In the genomic region with DNA sequence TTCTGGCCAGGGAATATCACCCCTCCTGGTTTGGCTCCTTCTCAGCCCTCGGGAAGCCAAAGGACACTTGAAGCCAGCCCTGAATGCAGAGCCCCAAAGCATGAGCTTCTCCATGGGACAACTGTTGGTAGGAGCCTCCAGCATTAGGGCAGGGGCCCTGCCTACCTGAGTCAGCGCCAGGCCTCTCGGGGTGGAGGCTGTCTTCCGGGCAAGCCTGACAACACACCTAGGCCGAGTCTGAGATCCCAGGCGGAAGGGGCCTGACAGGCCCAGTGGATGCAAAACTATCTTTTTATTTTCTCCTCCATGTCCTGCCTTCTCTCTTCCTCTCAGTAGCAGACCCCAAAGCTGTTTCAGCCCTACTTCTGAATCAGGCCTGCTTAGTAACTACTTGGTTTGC, we compare ENCODE assay signal across 10 cellular contexts. TPM values are rescaled to one million over a fixed set of nuclear protein-coding genes. Genes with fewer than 3 reads are reported as not detected.
DNase-seq lines count a peak whose midpoint lies in the region; ATAC-seq, FAIRE-seq and TF ChIP-seq lines count a peak whose summit lies in the region.
"Had no signal": no experiment of that assay in that cellular context is flagged by ENCODE, and none has a peak within 500 bp of the region (broad histone marks: within the 10 kb centered on the region; RNA-seq: fewer than 3 reads in every experiment).

No MANE protein-coding gene starts in this region.

- CTCF ChIA-PET in activated CD4-positive, alpha-beta T cell treated with anti-CD3 and anti-CD28 coated beads for 36 hours (lab: Charles Lee), result interaction anchor here (0.6 to 1.2 kb wide), 2 partner anchors 20 to 51 kb away, joined by 3 to 5 read pairs; a partner anchor contains a TSS
- CTCF ChIA-PET in GM12878 (lab: Yijun Ruan, JAX), result no interaction called here
- CTCF ChIA-PET in HepG2 (lab: Yijun Ruan, JAX; ENCODE audit: low intra/inter-chr PET ratio, low total read pairs), result no interaction called here

- no peak for DNase-seq in activated CD4-positive, alpha-beta T cell treated with anti-CD3 and anti-CD28 coated beads for 36 hours
- DNase-seq in activated CD4-positive, alpha-beta T cell treated with anti-CD3 and anti-CD28 coated beads, Interleukin-2, amount 50 U/mL, for 4 hours, result no peak
- no peak for DNase-seq in GM12878 (ENCODE audit: low read depth, low spot score)
- DNase-seq in HepG2 (ENCODE audit: low spot score), result no peak
- no peak for DNase-seq in suprapubic skin (ENCODE audit: low spot score in 2 of 2)
- no peak for DNase-seq in stimulated activated CD4-positive, alpha-beta T cell treated with anti-CD3 and anti-CD28 coated beads, Interleukin-12 subunit alpha, Interleukin-12 subunit beta, amount 100 ng/mL, for 4 hours
- no peak for DNase-seq in NCI-H128 (lab: John Stamatoyannopoulos, UW; ENCODE audit: unreplicated experiment)
- DNase-seq in NCI-H2227 treated with DMSO at 0.1 percent for 48 hours (lab: John Stamatoyannopoulos, UW), result no peak
- DNase-seq: NCI-H2029, retina had no signal

- H3K36me3 ChIP-seq in GM12878 (ENCODE audit: control insufficient read depth in 2 of 2, insufficient read depth in 2 of 2, low read length in 1 of 2), result peaks cover 9 to 18% of the 10 kb centered on the region in 2 experiments; a peak in 3 of 4 replicates
- H3K36me3 ChIP-seq in HepG2 (replicated peaks in 1 of 2; ENCODE audit: control insufficient read depth in 1 of 2, insufficient read depth in 2 of 2, low read length in 2 of 2), result peaks cover 3 to 11% of the 10 kb centered on the region in 2 experiments; a peak in 2 of 5 replicates
- no peaks in the 10 kb centered on the region for H3K36me3 ChIP-seq in suprapubic skin

- no peak for TF ChIP-seq RAD21 in GM12878 (IDR thresholded peaks at IDR 0.05; ENCODE audit: insufficient read depth, low read depth, low read length)
- TF ChIP-seq RAD21 in HepG2 (CRISPR knock-in tag; IDR thresholded peaks at IDR 0.05), result no peak

- TF ChIP-seq POLR2A in GM12878 (IDR thresholded peaks at IDR 0.05; ENCODE audit: low read depth, low read length), result no peak
- no peak for TF ChIP-seq POLR2A in HepG2 (IDR thresholded peaks at IDR 0.05; ENCODE audit: insufficient read depth in 1 of 2, low read depth in 2 of 2, low read length in 2 of 2)
- TF ChIP-seq POLR2A in suprapubic skin (IDR thresholded peaks at IDR 0.05), result no peak

- in situ Hi-C loops in GM12878 (cut with MboI) (no loop called here), HepG2 (cut with HindIII; ENCODE audit: extremely low pct_ligation_motif_present, low pct_unique_long_range_greater_than_20kb) (loop anchor here (5.0 kb wide), 1 partner anchor 52 kb away; a partner anchor contains a TSS)

- peak overlapping the region; percentile 81 for H3K4me3 Mint-ChIP-seq in activated CD4-positive, alpha-beta T cell treated with anti-CD3 and anti-CD28 coated beads for 36 hours

- no peak overlapping the region for H3K9ac ChIP-seq in GM12878 (ENCODE audit: control insufficient read depth, insufficient read depth, low read length)
- H3K9ac ChIP-seq in HepG2 (ENCODE audit: insufficient read depth, low read depth, low read length), result peak overlapping the region; percentile 80

- no peak overlapping the region for H3K4me3 ChIP-seq in GM12878
- H3K4me3 ChIP-seq in HepG2 (replicated peaks in 1 of 3; ENCODE audit: insufficient read depth in 1 of 3, low read depth in 2 of 3, low read length in 3 of 3), result peak overlapping the region; percentile 46 to 79 (median 53)
- H3K4me3 ChIP-seq in suprapubic skin, result peak overlapping the region; percentile 44

- BruUV-seq in GM12878 (replicated peaks; lab: Mats Ljungman, UMichigan), result no TSS peak
- no TSS peak for BruUV-seq in HepG2 (replicated peaks; lab: Mats Ljungman, UMichigan)

- H3K4me2 ChIP-seq in GM12878 (ENCODE audit: control insufficient read depth, insufficient read depth) (peak overlapping the region; percentile 78; the same call in 1 of the 2 replicates), HepG2 (ENCODE audit: low read depth, low read length) (peak overlapping the region; percentile 95)

- H3K36me3 Mint-ChIP-seq in activated CD4-positive, alpha-beta T cell treated with anti-CD3 and anti-CD28 coated beads for 36 hours (ENCODE audit: low read depth), result peaks cover 12% of the 10 kb centered on the region

- H3K27me3 ChIP-seq in GM12878 (replicated peaks in 1 of 2; ENCODE audit: control insufficient read depth in 2 of 2, insufficient read depth in 2 of 2, low read length in 1 of 2) (no peaks in the 10 kb centered on the region), HepG2 (ENCODE audit: control insufficient read depth in 1 of 2, insufficient read depth in 2 of 2, low read length in 2 of 2) (no peaks in the 10 kb centered on the region), suprapubic skin (no peaks in the 10 kb centered on the region)

- RAD21 ChIA-PET in GM12878 (lab: Charles Lee; ENCODE audit: unreplicated experiment), result no interaction called here

- peak overlapping the region; percentile 70 for H3K27ac Mint-ChIP-seq in activated CD4-positive, alpha-beta T cell treated with anti-CD3 and anti-CD28 coated beads for 36 hours

- H2AFZ ChIP-seq in GM12878 (ENCODE audit: control insufficient read depth, low read depth, low read length), result no peak overlapping the region
- H2AFZ ChIP-seq in HepG2 (ENCODE audit: low read length), result no peak overlapping the region

- intact Hi-C loops in activated CD4-positive, alpha-beta T cell treated with anti-CD3 and anti-CD28 coated beads for 36 hours (cut with DNase I, micrococcal nuclease), result loop anchor here (2.0 to 5.0 kb wide), 3 partner anchors 23 to 52 kb away; a partner anchor contains a TSS
- intact Hi-C loops in GM12878 (cut with micrococcal nuclease; ENCODE audit: unreplicated experiment), result no loop called here
- intact Hi-C loops in HepG2 (cut with micrococcal nuclease; ENCODE audit: unreplicated experiment), result no loop called here

- H3K9me3 Mint-ChIP-seq in activated CD4-positive, alpha-beta T cell treated with anti-CD3 and anti-CD28 coated beads for 36 hours (ENCODE audit: low read depth), result no peaks in the 10 kb centered on the region

- peaks cover 42% of the 10 kb centered on the region for H3K79me2 ChIP-seq in GM12878 (ENCODE audit: control insufficient read depth, insufficient read depth, low read length)
- H3K79me2 ChIP-seq in HepG2 (ENCODE audit: insufficient read depth, low read length), result peaks cover 50% of the 10 kb centered on the region

- SMC1A ChIA-PET in GM12878 (lab: Charles Lee; ENCODE audit: uncharacterized antibody, unreplicated experiment), result no interaction called here

- no peaks in the 10 kb centered on the region for H3K27me3 Mint-ChIP-seq in activated CD4-positive, alpha-beta T cell treated with anti-CD3 and anti-CD28 coated beads for 36 hours

- WGBS in GM12878 (ENCODE audit: insufficient coverage, insufficient replicate concordance, low lambda C conversion rate, missing lambda C conversion rate), result 97% methylated on average over 6 of the region's 6 CpGs
- 35% methylated on average over 5 of the region's 6 CpGs for WGBS in HepG2 (ENCODE audit: low lambda C conversion rate)
- 51% methylated on average over 5 of the region's 6 CpGs for WGBS in suprapubic skin

- H3K27ac ChIP-seq in GM12878 (ENCODE audit: control insufficient read depth, insufficient read depth) (no peak overlapping the region; the same call in 1 of the 2 replicates), HepG2 (ENCODE audit: extremely low read length, insufficient read depth, low read length) (peak overlapping the region; percentile 92), suprapubic skin (peak overlapping the region; percentile 86)

- no peaks in the 10 kb centered on the region; the same call in 1 of the 2 replicates for H4K20me1 ChIP-seq in GM12878 (ENCODE audit: control insufficient read depth, insufficient read depth)
- 0 out of 2 replicates have a peak, but pooled peaks cover 3% of the 10 kb centered on the region for H4K20me1 ChIP-seq in HepG2 (ENCODE audit: insufficient read depth, low read length)

- no peak for TF ChIP-seq EP300 in GM12878 (IDR thresholded peaks at IDR 0.05; ENCODE audit: borderline replicate concordance in 1 of 2, control insufficient read depth in 1 of 2, low read depth in 2 of 2, low read length in 2 of 2)
- TF ChIP-seq EP300 in HepG2 (IDR thresholded peaks at IDR 0.05; ENCODE audit: low read depth in 2 of 2, low read length in 2 of 2), result no peak
- no peak for TF ChIP-seq EP300 in HepG2 (CRISPR knock-in tag; IDR thresholded peaks at IDR 0.05; ENCODE audit: borderline replicate concordance)
- TF ChIP-seq EP300 in suprapubic skin (IDR thresholded peaks at IDR 0.05), result no peak

- TF ChIP-seq CTCF in GM12878 (IDR thresholded peaks at IDR 0.05 in 2 of 3, conservative IDR thresholded peaks at IDR 0.05 in 1 of 3; ENCODE audit: control insufficient read depth in 2 of 3, extremely low read depth in 1 of 3, insufficient read depth in 1 of 3, low read depth in 3 of 3, low read length in 3 of 3) (no peak), HepG2 (CRISPR knock-in tag; IDR thresholded peaks at IDR 0.05) (no peak), suprapubic skin (IDR thresholded peaks at IDR 0.05) (no peak)

- H3K4me1 ChIP-seq in GM12878 (ENCODE audit: control insufficient read depth, insufficient read depth, low read length), result peaks cover 25% of the 10 kb centered on the region
- peaks cover 41% of the 10 kb centered on the region for H3K4me1 ChIP-seq in HepG2 (ENCODE audit: insufficient read depth, low read length)
- peaks cover 70% of the 10 kb centered on the region for H3K4me1 ChIP-seq in suprapubic skin

- H3K4me1 Mint-ChIP-seq in activated CD4-positive, alpha-beta T cell treated with anti-CD3 and anti-CD28 coated beads for 36 hours, result peaks cover 68% of the 10 kb centered on the region

- POLR2A ChIA-PET in activated CD4-positive, alpha-beta T cell treated with anti-CD3 and anti-CD28 coated beads for 36 hours (lab: Charles Lee), result no interaction called here
- POLR2A ChIA-PET in GM12878 (lab: Charles Lee) (no interaction called here), HepG2 (lab: Yijun Ruan, JAX) (interaction anchor here (1.3 to 2.9 kb wide), 3 partner anchors 28 to 292 kb away, joined by 3 to 23 read pairs (median 10); a partner anchor contains a TSS)

- H3K9me3 ChIP-seq in GM12878 (replicated peaks; ENCODE audit: control insufficient read depth, insufficient read depth, low read length) (no peaks in the 10 kb centered on the region), HepG2 (ENCODE audit: low read length) (no peaks in the 10 kb centered on the region), suprapubic skin (no peaks in the 10 kb centered on the region)

- no peak for ATAC-seq in activated CD4-positive, alpha-beta T cell treated with anti-CD3 and anti-CD28 coated beads for 36 hours
- ATAC-seq in GM12878 (no peak), HepG2 (peak; percentile 20)

- FAIRE-seq in GM12878 (lab: Jason Lieb, UNC) (no peak), HepG2 (lab: Jason Lieb, UNC) (no peak)

RNA-seq across cellular contexts. Expression of a gene that starts 27.6 kb away (rescaled TPM):
- under 1 TPM; 0.37 TPM for total RNA-seq in activated CD4-positive, alpha-beta T cell treated with anti-CD3 and anti-CD28 coated beads for 36 hours
- total RNA-seq in GM12878 (2013; cell fraction: nucleolus; rRNA removed), result 0.40 and 0.81 TPM in 2 replicates
- total RNA-seq in GM12878 (2014; rRNA removed) (0.05 and 0.17 TPM in 2 replicates), GM12878 (2014; rRNA removed; fragmentation: Illumina TruSeq; extraction: Trizol) (0.09 TPM in 1 of 2 replicates, not detected in the other), GM12878 (2021) (0.16 and 0.28 TPM in 2 replicates), HepG2 (2016; rRNA removed; fragmentation: Illumina TruSeq; extraction: Trizol) (6.9 and 8.5 TPM in 2 replicates), suprapubic skin (under 1 TPM in 2 of 4 donors, not detected in 2; 0.21 to 0.34 TPM)
- not detected for polyA plus RNA-seq in GM12878 (2011; ENCODE audit: low read depth)
- polyA plus RNA-seq in GM12878 (2011; rRNA removed) (0.07 and 0.11 TPM in 2 replicates), GM12878 (2014; fragmentation: Illumina TruSeq; extraction: Trizol) (0.06 and 0.10 TPM in 2 replicates), GM12878 (2014; fragmentation: Nextera tagmentation; extraction: Ambion mirVana) (not detected), GM12878 (2014; rRNA removed) (0.23 and 0.32 TPM in 2 replicates), GM12878 (2016; fragmentation: Nextera tagmentation; extraction: Ambion mirVana) (not detected), HepG2 (2011; rRNA removed) (8.3 and 9.1 TPM in 2 replicates)
- polyA plus RNA-seq in GM12878 (2011; cell fraction: cytosol; rRNA removed), result 0.18 TPM in 2 replicates
- 0.31 and 0.66 TPM in 2 replicates for polyA plus RNA-seq in GM12878 (2011; cell fraction: nucleus; rRNA removed)
- polyA plus RNA-seq in GM12878 (2012), result 0.15 and 0.16 TPM in 2 replicates
- polyA minus RNA-seq in GM12878 (2011; rRNA and poly(A)+ RNA removed), result 0.07 TPM in 1 of 2 replicates, not detected in the other
- polyA minus RNA-seq in GM12878 (2011; cell fraction: cytosol; rRNA and poly(A)+ RNA removed), result not detected in 2 replicates
- polyA minus RNA-seq in GM12878 (2011; cell fraction: nucleus; rRNA and poly(A)+ RNA removed), result 0.12 TPM in 1 of 2 replicates, not detected in the other
- 4.0 and 4.8 TPM in 2 replicates for total RNA-seq in HepG2 (2016; cell fraction: cytosol; rRNA removed; fragmentation: Illumina TruSeq; extraction: Trizol; ENCODE audit: low read depth)
- total RNA-seq in HepG2 (2016; cell fraction: insoluble cytoplasmic fraction; rRNA removed; fragmentation: Illumina TruSeq; extraction: Trizol), result 5.2 and 8.3 TPM in 2 replicates
- total RNA-seq in HepG2 (2016; cell fraction: membrane; rRNA removed; fragmentation: Illumina TruSeq; extraction: Trizol), result 9.3 and 10.4 TPM in 2 replicates
- total RNA-seq in HepG2 (2016; cell fraction: nucleus; rRNA removed; fragmentation: Illumina TruSeq; extraction: Trizol), result 4.9 and 5.7 TPM in 2 replicates
- polyA plus RNA-seq in HepG2 (2011; cell fraction: cytosol; rRNA removed), result 6.2 and 8.1 TPM in 2 replicates
- polyA plus RNA-seq in HepG2 (2011; cell fraction: nucleus; rRNA removed), result 12.4 and 14.3 TPM in 2 replicates
- 4.5 and 6.4 TPM in 2 replicates for polyA plus RNA-seq in HepG2 (2012)
- polyA plus RNA-seq in HepG2 (2016; cell fraction: cytosol; fragmentation: Illumina TruSeq; extraction: Trizol; ENCODE audit: low read depth), result 5.0 and 5.5 TPM in 2 replicates
- 8.9 and 9.7 TPM in 2 replicates for polyA plus RNA-seq in HepG2 (2016; cell fraction: insoluble cytoplasmic fraction; fragmentation: Illumina TruSeq; extraction: Trizol; ENCODE audit: low read depth)
- polyA plus RNA-seq in HepG2 (2016; cell fraction: membrane; fragmentation: Illumina TruSeq; extraction: Trizol; ENCODE audit: low read depth), result 8.9 and 10.1 TPM in 2 replicates
- polyA plus RNA-seq in HepG2 (2016; cell fraction: nucleus; fragmentation: Illumina TruSeq; extraction: Trizol; ENCODE audit: insufficient read depth, low read depth), result 16.2 and 16.9 TPM in 2 replicates
- polyA minus RNA-seq in HepG2 (2011; rRNA and poly(A)+ RNA removed; ENCODE audit: low replicate concordance), result 2.5 and 13.8 TPM in 2 replicates
- polyA minus RNA-seq in HepG2 (2011; cell fraction: cytosol; rRNA and poly(A)+ RNA removed), result 5.5 and 6.2 TPM in 2 replicates
- polyA minus RNA-seq in HepG2 (2011; cell fraction: nucleus; rRNA and poly(A)+ RNA removed), result 3.2 and 3.3 TPM in 2 replicates

RNA-seq across cellular contexts. Expression of a gene that starts 49.5 kb away (rescaled TPM):
- total RNA-seq in activated CD4-positive, alpha-beta T cell treated with anti-CD3 and anti-CD28 coated beads for 36 hours, result 10 to 100 TPM; 13.7 to 15.9 TPM
- total RNA-seq in GM12878 (2013; cell fraction: nucleolus; rRNA removed), result 57.1 and 59.5 TPM in 2 replicates
- total RNA-seq in GM12878 (2014; rRNA removed) (16.4 and 17.5 TPM in 2 replicates), GM12878 (2014; rRNA removed; fragmentation: Illumina TruSeq; extraction: Trizol) (18.0 and 19.1 TPM in 2 replicates), GM12878 (2021) (25.0 and 25.7 TPM in 2 replicates), HepG2 (2016; rRNA removed; fragmentation: Illumina TruSeq; extraction: Trizol) (17.1 and 17.9 TPM in 2 replicates), suprapubic skin (10 to 100 TPM in 1 of 4 donors, 1 to 10 TPM in 3; 5.4 to 19.2 (median 8.2) TPM)
- 11.0 TPM for polyA plus RNA-seq in GM12878 (2011; ENCODE audit: low read depth)
- polyA plus RNA-seq in GM12878 (2011; rRNA removed) (16.3 and 22.4 TPM in 2 replicates), GM12878 (2014; fragmentation: Illumina TruSeq; extraction: Trizol) (31.6 and 31.7 TPM in 2 replicates), GM12878 (2014; fragmentation: Nextera tagmentation; extraction: Ambion mirVana) (1 to 10 TPM; 4.8 to 6.0 TPM), GM12878 (2014; rRNA removed) (24.7 and 24.8 TPM in 2 replicates), GM12878 (2016; fragmentation: Nextera tagmentation; extraction: Ambion mirVana) (10 to 100 TPM; 21.9 to 23.5 TPM), HepG2 (2011; rRNA removed) (11.1 and 14.3 TPM in 2 replicates)
- polyA plus RNA-seq in GM12878 (2011; cell fraction: cytosol; rRNA removed), result 28.8 and 33.0 TPM in 2 replicates
- 47.3 and 63.9 TPM in 2 replicates for polyA plus RNA-seq in GM12878 (2011; cell fraction: nucleus; rRNA removed)
- polyA plus RNA-seq in GM12878 (2012), result 14.0 and 14.5 TPM in 2 replicates
- polyA minus RNA-seq in GM12878 (2011; rRNA and poly(A)+ RNA removed), result 16.7 and 32.3 TPM in 2 replicates
- 4.5 and 6.1 TPM in 2 replicates for polyA minus RNA-seq in GM12878 (2011; cell fraction: cytosol; rRNA and poly(A)+ RNA removed)
- polyA minus RNA-seq in GM12878 (2011; cell fraction: nucleus; rRNA and poly(A)+ RNA removed), result 16.4 and 29.7 TPM in 2 replicates
- 1.8 and 2.2 TPM in 2 replicates for total RNA-seq in HepG2 (2016; cell fraction: cytosol; rRNA removed; fragmentation: Illumina TruSeq; extraction: Trizol; ENCODE audit: low read depth)
- 15.4 and 20.1 TPM in 2 replicates for total RNA-seq in HepG2 (2016; cell fraction: insoluble cytoplasmic fraction; rRNA removed; fragmentation: Illumina TruSeq; extraction: Trizol)
- 6.7 and 7.0 TPM in 2 replicates for total RNA-seq in HepG2 (2016; cell fraction: membrane; rRNA removed; fragmentation: Illumina TruSeq; extraction: Trizol)
- total RNA-seq in HepG2 (2016; cell fraction: nucleus; rRNA removed; fragmentation: Illumina TruSeq; extraction: Trizol), result 15.0 and 17.0 TPM in 2 replicates
- polyA plus RNA-seq in HepG2 (2011; cell fraction: cytosol; rRNA removed), result 9.0 and 9.1 TPM in 2 replicates
- polyA plus RNA-seq in HepG2 (2011; cell fraction: nucleus; rRNA removed), result 34.5 and 44.9 TPM in 2 replicates
- 8.9 TPM in 2 replicates for polyA plus RNA-seq in HepG2 (2012)
- 2.0 and 2.2 TPM in 2 replicates for polyA plus RNA-seq in HepG2 (2016; cell fraction: cytosol; fragmentation: Illumina TruSeq; extraction: Trizol; ENCODE audit: low read depth)
- polyA plus RNA-seq in HepG2 (2016; cell fraction: insoluble cytoplasmic fraction; fragmentation: Illumina TruSeq; extraction: Trizol; ENCODE audit: low read depth), result 19.2 and 20.6 TPM in 2 replicates
- 4.0 and 4.3 TPM in 2 replicates for polyA plus RNA-seq in HepG2 (2016; cell fraction: membrane; fragmentation: Illumina TruSeq; extraction: Trizol; ENCODE audit: low read depth)
- polyA plus RNA-seq in HepG2 (2016; cell fraction: nucleus; fragmentation: Illumina TruSeq; extraction: Trizol; ENCODE audit: insufficient read depth, low read depth), result 43.1 and 48.7 TPM in 2 replicates
- polyA minus RNA-seq in HepG2 (2011; rRNA and poly(A)+ RNA removed; ENCODE audit: low replicate concordance), result 10.7 and 27.3 TPM in 2 replicates
- polyA minus RNA-seq in HepG2 (2011; cell fraction: cytosol; rRNA and poly(A)+ RNA removed), result 3.8 and 4.3 TPM in 2 replicates
- polyA minus RNA-seq in HepG2 (2011; cell fraction: nucleus; rRNA and poly(A)+ RNA removed), result 18.0 and 19.6 TPM in 2 replicates

RNA-seq across cellular contexts. Expression of a gene that starts 50.4 kb away (rescaled TPM):
- 10 to 100 TPM; 24.3 to 24.9 TPM for total RNA-seq in activated CD4-positive, alpha-beta T cell treated with anti-CD3 and anti-CD28 coated beads for 36 hours
- 23.7 and 26.6 TPM in 2 replicates for total RNA-seq in GM12878 (2013; cell fraction: nucleolus; rRNA removed)
- 10.7 and 14.8 TPM in 2 replicates for total RNA-seq in GM12878 (2014; rRNA removed)
- 9.3 and 9.7 TPM in 2 replicates for total RNA-seq in GM12878 (2014; rRNA removed; fragmentation: Illumina TruSeq; extraction: Trizol)
- 29.5 and 30.0 TPM in 2 replicates for total RNA-seq in GM12878 (2021)
- polyA plus RNA-seq in GM12878 (2011; ENCODE audit: low read depth), result 7.8 TPM
- polyA plus RNA-seq in GM12878 (2011; rRNA removed), result 11.3 and 14.5 TPM in 2 replicates
- polyA plus RNA-seq in GM12878 (2011; cell fraction: cytosol; rRNA removed), result 13.9 and 15.3 TPM in 2 replicates
- polyA plus RNA-seq in GM12878 (2011; cell fraction: nucleus; rRNA removed), result 21.1 and 29.6 TPM in 2 replicates
- 12.7 and 13.2 TPM in 2 replicates for polyA plus RNA-seq in GM12878 (2012)
- polyA plus RNA-seq in GM12878 (2014; fragmentation: Illumina TruSeq; extraction: Trizol), result 13.6 and 16.1 TPM in 2 replicates
- under 1 TPM; 0.19 to 0.40 TPM for polyA plus RNA-seq in GM12878 (2014; fragmentation: Nextera tagmentation; extraction: Ambion mirVana)
- polyA plus RNA-seq in GM12878 (2014; rRNA removed), result 20.2 and 22.2 TPM in 2 replicates
- 10 to 100 TPM in 1 of 2 experiments, 1 to 10 TPM in 1; 4.1 to 11.9 TPM for polyA plus RNA-seq in GM12878 (2016; fragmentation: Nextera tagmentation; extraction: Ambion mirVana)
- polyA minus RNA-seq in GM12878 (2011; rRNA and poly(A)+ RNA removed), result 20.0 and 24.5 TPM in 2 replicates
- 14.2 and 16.5 TPM in 2 replicates for polyA minus RNA-seq in GM12878 (2011; cell fraction: cytosol; rRNA and poly(A)+ RNA removed)
- 8.9 and 19.0 TPM in 2 replicates for polyA minus RNA-seq in GM12878 (2011; cell fraction: nucleus; rRNA and poly(A)+ RNA removed)
- 13.9 and 17.4 TPM in 2 replicates for total RNA-seq in HepG2 (2016; rRNA removed; fragmentation: Illumina TruSeq; extraction: Trizol)
- 2.8 and 3.2 TPM in 2 replicates for total RNA-seq in HepG2 (2016; cell fraction: cytosol; rRNA removed; fragmentation: Illumina TruSeq; extraction: Trizol; ENCODE audit: low read depth)
- 13.6 and 14.5 TPM in 2 replicates for total RNA-seq in HepG2 (2016; cell fraction: insoluble cytoplasmic fraction; rRNA removed; fragmentation: Illumina TruSeq; extraction: Trizol)
- 10.2 and 10.4 TPM in 2 replicates for total RNA-seq in HepG2 (2016; cell fraction: membrane; rRNA removed; fragmentation: Illumina TruSeq; extraction: Trizol)
- total RNA-seq in HepG2 (2016; cell fraction: nucleus; rRNA removed; fragmentation: Illumina TruSeq; extraction: Trizol), result 13.5 and 15.1 TPM in 2 replicates
- 13.5 and 14.6 TPM in 2 replicates for polyA plus RNA-seq in HepG2 (2011; rRNA removed)
- 9.1 and 10.3 TPM in 2 replicates for polyA plus RNA-seq in HepG2 (2011; cell fraction: cytosol; rRNA removed)
- 16.5 and 18.4 TPM in 2 replicates for polyA plus RNA-seq in HepG2 (2011; cell fraction: nucleus; rRNA removed)
- 11.6 and 13.0 TPM in 2 replicates for polyA plus RNA-seq in HepG2 (2012)
- 1.5 and 1.6 TPM in 2 replicates for polyA plus RNA-seq in HepG2 (2016; cell fraction: cytosol; fragmentation: Illumina TruSeq; extraction: Trizol; ENCODE audit: low read depth)
- 13.0 and 19.7 TPM in 2 replicates for polyA plus RNA-seq in HepG2 (2016; cell fraction: insoluble cytoplasmic fraction; fragmentation: Illumina TruSeq; extraction: Trizol; ENCODE audit: low read depth)
- polyA plus RNA-seq in HepG2 (2016; cell fraction: membrane; fragmentation: Illumina TruSeq; extraction: Trizol; ENCODE audit: low read depth), result 6.2 and 6.3 TPM in 2 replicates
- polyA plus RNA-seq in HepG2 (2016; cell fraction: nucleus; fragmentation: Illumina TruSeq; extraction: Trizol; ENCODE audit: insufficient read depth, low read depth), result 21.4 and 25.0 TPM in 2 replicates
- polyA minus RNA-seq in HepG2 (2011; rRNA and poly(A)+ RNA removed; ENCODE audit: low replicate concordance), result 21.4 and 36.1 TPM in 2 replicates
- polyA minus RNA-seq in HepG2 (2011; cell fraction: cytosol; rRNA and poly(A)+ RNA removed), result 15.8 and 17.9 TPM in 2 replicates
- 10.9 and 17.4 TPM in 2 replicates for polyA minus RNA-seq in HepG2 (2011; cell fraction: nucleus; rRNA and poly(A)+ RNA removed)
- total RNA-seq in suprapubic skin, result 10 to 100 TPM; 66.3 to 78.7 (median 71.8) TPM

Comparison
In these comparisons a context has a peak if more than half of its experiments do, and no peak if none do; other contexts are left out.
1. intact Hi-C loops: an anchor here in activated CD4-positive, alpha-beta T cell treated with anti-CD3 and anti-CD28 coated beads for 36 hours (2.0 to 5.0 kb wide); none called in GM12878 and HepG2.